In genomic region chr16:86657972-86658371, GRCh38 we compare ENCODE assay signal across 17 cellular contexts.
"Had no signal": no experiment of that assay in that cellular context is flagged by ENCODE, and none has a peak within 500 bp of the region (broad histone marks: within the 10 kb centered on the region; RNA-seq: fewer than 3 reads in every experiment).

No MANE protein-coding gene starts in this region.

- H3K27me3 ChIP-seq: foreskin keratinocyte had no signal

- ATAC-seq: foreskin keratinocyte, heart right ventricle, left cardiac atrium, left lung, left ventricle myocardium superior, lower lobe of right lung had no signal

- DNase-seq: dermis blood vessel endothelial cell; dorsolateral prefrontal cortex; effector CD4-positive, alpha-beta T cell; effector memory CD4-positive, alpha-beta T cell; foreskin keratinocyte; glutamatergic neuron; head of caudate nucleus; heart right ventricle; hippocampal formation; left cardiac atrium; left lung; left ventricle myocardium superior; lower lobe of right lung; mesendoderm; midbrain had no signal

- H3K4me1 ChIP-seq: esophagus muscularis mucosa, left lung, lower lobe of right lung had no signal

- H3K36me3 ChIP-seq: esophagus muscularis mucosa, heart right ventricle, left lung, lower lobe of right lung had no signal

- H3K4me3 ChIP-seq: coronary artery, dorsolateral prefrontal cortex, esophagus muscularis mucosa, heart right ventricle, left lung, lower lobe of right lung had no signal

- H3K27ac ChIP-seq: coronary artery, dorsolateral prefrontal cortex, esophagus muscularis mucosa, foreskin keratinocyte, heart right ventricle, left lung, lower lobe of right lung had no signal

- H3K9me3 ChIP-seq: esophagus muscularis mucosa, left lung, lower lobe of right lung had no signal
